Comparison of ENCODE assay signal across 10 cellular contexts in genomic region chr10:43452356-43452914, GRCh38. TPM values are rescaled to one million over a fixed set of nuclear protein-coding genes. Genes with fewer than 3 reads are reported as not detected.
A peak's percentile ranks its signal among the peaks of the same experiment; 100 is the strongest.
DNase-seq lines count a peak whose midpoint lies in the region; ATAC-seq and TF ChIP-seq lines count a peak whose summit lies in the region.
"Had no signal": no experiment of that assay in that cellular context is flagged by ENCODE, and none has a peak within 500 bp of the region (broad histone marks: within the 10 kb centered on the region; RNA-seq: fewer than 3 reads in every experiment).

No MANE protein-coding gene starts in this region.

- peak overlapping the region; percentile 77 to 94 (median 94) for H3K4me3 Mint-ChIP-seq in IgD-negative memory B cell
- H3K4me3 Mint-ChIP-seq in endothelial cell (ENCODE audit: unreplicated experiment): no peak overlapping the region
- H3K4me3 Mint-ChIP-seq: mesothelial cell of epicardium had no signal

- no peaks in the 10 kb centered on the region for H3K36me3 ChIP-seq in mammary epithelial cell (ENCODE audit: insufficient read depth, low read length)
- no peaks in the 10 kb centered on the region for H3K36me3 ChIP-seq in osteoblast (ENCODE audit: insufficient read depth, low read length)

- H2AFZ ChIP-seq in mammary epithelial cell (ENCODE audit: low read depth, low read length) (peak overlapping the region; percentile 52), osteoblast (ENCODE audit: low read length) (no peak overlapping the region)

- H3K27ac ChIP-seq in mammary epithelial cell (ENCODE audit: insufficient read depth, low read depth, low read length) (peak overlapping the region; percentile 65), osteoblast (ENCODE audit: low read depth, low read length) (peak overlapping the region; percentile 28)

- TF ChIP-seq CTCF in mammary epithelial cell (conservative IDR thresholded peaks at IDR 0.05 in 1 of 2, IDR thresholded peaks at IDR 0.05 in 1 of 2; ENCODE audit: extremely low read depth in 1 of 2, insufficient read depth in 1 of 2, low read depth in 1 of 2, low read length in 2 of 2) (no peak), osteoblast (IDR thresholded peaks at IDR 0.05; ENCODE audit: extremely low read depth, low read depth, low read length) (no peak), endothelial cell (IDR thresholded peaks at IDR 0.05; ENCODE audit: unreplicated experiment) (no peak)

- H3K9me3 Mint-ChIP-seq in IgD-negative memory B cell: peaks cover 0 to under 1% (median 0%) of the 10 kb centered on the region in 3 donors
- peaks cover 4% of the 10 kb centered on the region for H3K9me3 Mint-ChIP-seq in endothelial cell (ENCODE audit: unreplicated experiment)

- H3K27me3 ChIP-seq in mammary epithelial cell (ENCODE audit: insufficient read depth, low read length) (no peaks in the 10 kb centered on the region), osteoblast (ENCODE audit: insufficient read depth, low read length) (no peaks in the 10 kb centered on the region)

- intact Hi-C loops in mammary epithelial cell (cut with micrococcal nuclease): no loop called here

- H3K9me3 ChIP-seq in mammary epithelial cell (replicated peaks; ENCODE audit: insufficient read depth, low read length) (no peaks in the 10 kb centered on the region), osteoblast (ENCODE audit: low read depth, low read length) (no peaks in the 10 kb centered on the region)

- DNase-seq in ELR (ENCODE audit: low read depth): peak; percentile 10
- DNase-seq in mammary epithelial cell: peak; percentile 22
- peak; percentile 84 for DNase-seq in osteoblast (ENCODE audit: insufficient read length, low spot score, missing footprints)
- DNase-seq in hypothalamus (lab: John Stamatoyannopoulos, UW): no peak
- DNase-seq in endothelial cell (ENCODE audit: low spot score): no peak
- DNase-seq: NCI-H2029 had no signal

- in situ Hi-C loops in mammary epithelial cell (cut with MboI; ENCODE audit: low sequenced_read_pairs in 2 of 2): loop anchor here (5.0 kb wide), 2 partner anchors 45 to 50 kb away; partner anchors contain the start of gene HNRNPF (in 1 of the 2)

- H3K4me3 ChIP-seq in mammary epithelial cell (replicated peaks in 1 of 3; ENCODE audit: insufficient read depth in 1 of 3, low read depth in 2 of 3, low read length in 3 of 3) (no peak overlapping the region), osteoblast (ENCODE audit: insufficient read depth, low read length) (no peak overlapping the region)

- peak overlapping the region; percentile 97 to 99 (median 97) for H3K27ac Mint-ChIP-seq in IgD-negative memory B cell
- no peak overlapping the region for H3K27ac Mint-ChIP-seq in endothelial cell (ENCODE audit: unreplicated experiment)
- H3K27ac Mint-ChIP-seq: mesothelial cell of epicardium had no signal

- BruUV-seq in mammary epithelial cell (replicated peaks; lab: Mats Ljungman, UMichigan): TSS peak; percentile 84

- ATAC-seq in HG03521 (IDR thresholded peaks at IDR 0.05; ENCODE audit: unreplicated experiment): no peak
- ATAC-seq in GM21360 (IDR thresholded peaks at IDR 0.05; ENCODE audit: unreplicated experiment): no peak

- H3K36me3 Mint-ChIP-seq in IgD-negative memory B cell: peaks cover 3% of the 10 kb centered on the region
- peaks cover 4% of the 10 kb centered on the region for H3K36me3 Mint-ChIP-seq in endothelial cell (ENCODE audit: low read depth, unreplicated experiment)

- H3K27me3 Mint-ChIP-seq in IgD-negative memory B cell: no peaks in the 10 kb centered on the region
- peaks cover 2% of the 10 kb centered on the region for H3K27me3 Mint-ChIP-seq in endothelial cell (ENCODE audit: unreplicated experiment)

- peaks cover 37% of the 10 kb centered on the region for H3K4me1 ChIP-seq in mammary epithelial cell (ENCODE audit: insufficient read depth, low read length)
- H3K4me1 ChIP-seq in osteoblast (ENCODE audit: insufficient read depth, low read length): peaks cover 20% of the 10 kb centered on the region

- 7% methylated on average over 4 of the region's 4 CpGs for WGBS in mammary epithelial cell (ENCODE audit: low coverage, missing lambda C conversion rate)

- peak overlapping the region; percentile 52 for H3K4me2 ChIP-seq in mammary epithelial cell (ENCODE audit: insufficient read depth, low read depth, low read length)
- no peak overlapping the region for H3K4me2 ChIP-seq in osteoblast (ENCODE audit: insufficient read depth, low read length)

- peak overlapping the region; percentile 24 for H3K9ac ChIP-seq in mammary epithelial cell (ENCODE audit: insufficient read depth, low read length)

- H4K20me1 ChIP-seq in mammary epithelial cell (ENCODE audit: insufficient read depth, low read length) (no peaks in the 10 kb centered on the region), osteoblast (ENCODE audit: insufficient read depth, low read length) (no peaks in the 10 kb centered on the region)

- H3K4me1 Mint-ChIP-seq in IgD-negative memory B cell: peaks cover 34 to 45% (median 40%) of the 10 kb centered on the region in 3 donors
- H3K4me1 Mint-ChIP-seq in endothelial cell (ENCODE audit: unreplicated experiment): peaks cover 23% of the 10 kb centered on the region

- CTCF ChIA-PET in mammary epithelial cell (lab: Charles Lee; ENCODE audit: low non-redundant PET): no interaction called here

- H3K79me2 ChIP-seq in mammary epithelial cell (ENCODE audit: insufficient read depth, low read length) (peaks cover 12% of the 10 kb centered on the region), osteoblast (ENCODE audit: insufficient read depth, low read length) (no peaks in the 10 kb centered on the region)

- dilution Hi-C loops in mammary epithelial cell (cut with HindIII; ENCODE audit: low sequenced_read_pairs): no loop called here

RNA-seq across cellular contexts. Expression of gene ZNF487, which starts 15.5 kb away (rescaled TPM):
- polyA plus RNA-seq in IgD-negative memory B cell: 6.1 TPM
- total RNA-seq in mammary epithelial cell: 1 to 10 TPM; 3.2 to 3.8 TPM
- 2.5 TPM for polyA plus RNA-seq in mammary epithelial cell
- polyA minus RNA-seq in mammary epithelial cell: not detected
- 8.3 and 9.4 TPM in 2 replicates for total RNA-seq in osteoblast
- 3.3 TPM for total RNA-seq in endothelial cell (ENCODE audit: unreplicated experiment)

RNA-seq across cellular contexts. Expression of gene HNRNPF, which starts 43.4 kb away (rescaled TPM):
- polyA plus RNA-seq in IgD-negative memory B cell: 242 TPM
- 100 to 1,000 TPM; 149 to 228 TPM for total RNA-seq in mammary epithelial cell
- 254 TPM for polyA plus RNA-seq in mammary epithelial cell
- 176 TPM for polyA minus RNA-seq in mammary epithelial cell
- total RNA-seq in osteoblast: 221 and 229 TPM in 2 replicates
- total RNA-seq in endothelial cell (ENCODE audit: unreplicated experiment): 194 TPM

Comparison
In these comparisons a context has a peak if more than half of its experiments do, and no peak if none do; other contexts are left out.
1. DNase-seq: peak in ELR (single experiment), mammary epithelial cell (single experiment) and osteoblast (single experiment); none in hypothalamus (0 of 51) and endothelial cell (single experiment).